13 cellular contexts compared by ENCODE assay signal in the genomic region with DNA sequence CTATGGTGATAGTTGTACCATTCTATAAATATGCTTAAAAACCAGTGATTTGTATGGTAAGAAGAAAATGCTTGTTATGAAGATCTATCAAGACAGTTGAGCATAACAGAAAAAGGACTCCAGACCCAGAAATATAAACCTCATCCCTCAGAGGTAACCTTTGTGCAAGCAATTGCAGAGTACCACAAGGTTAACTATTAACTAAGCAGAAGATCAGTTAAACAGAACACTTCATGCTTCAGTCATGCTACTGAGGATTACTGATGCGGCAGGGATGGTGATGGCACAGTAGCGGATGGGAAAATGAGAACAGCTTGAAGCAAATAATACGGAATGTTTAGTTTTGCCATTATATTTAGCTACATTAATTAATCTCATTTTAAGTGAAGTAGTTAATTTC.
"Had no signal": no experiment of that assay in that cellular context is flagged by ENCODE, and none has a peak within 500 bp of the region (broad histone marks: within the 10 kb centered on the region; RNA-seq: fewer than 3 reads in every experiment).

No MANE protein-coding gene starts in this region.

- H3K9me3 ChIP-seq: colonic mucosa, thoracic aorta had no signal

- H3K4me3 ChIP-seq: colonic mucosa, thoracic aorta had no signal

- DNase-seq: activated CD8-positive, alpha-beta memory T cell treated with anti-CD3 and anti-CD28 coated beads, Interleukin-2, amount 50 U/mL, for 48 hours; activated CD8-positive, alpha-beta T cell treated with anti-CD3 and anti-CD28 coated beads, Interleukin-2, amount 10 ng/mL, durations not matched to agents 7 days and 5 days; colonic mucosa; effector CD4-positive, alpha-beta T cell; hypothalamus; left ventricle myocardium superior; stimulated activated CD4-positive, alpha-beta T cell treated with anti-CD3 and anti-CD28 coated beads, Interleukin-15, amount 100 ng/mL, for 24 hours; stimulated activated CD4-positive, alpha-beta T cell treated with anti-CD3 and anti-CD28 coated beads, Interleukin-4, amount 100 ng/mL, for 24 hours; stimulated activated naive CD8-positive, alpha-beta T cell treated with anti-CD3 and anti-CD28 coated beads, Interleukin-15, amount 100 ng/mL, for 72 hours; T-cell had no signal

- H3K27ac ChIP-seq: colonic mucosa, epithelial cell of prostate, thoracic aorta, VCaP had no signal

- H3K4me1 ChIP-seq: colonic mucosa had no signal

- H3K27me3 ChIP-seq: colonic mucosa had no signal
